14 cellular contexts compared by ENCODE assay signal in genomic region chr5:35804201-35804653, GRCh38. TPM values are rescaled to one million over a fixed set of nuclear protein-coding genes. Genes with fewer than 3 reads are reported as not detected.
DNase-seq lines count a peak whose midpoint lies in the region; ATAC-seq and TF ChIP-seq lines count a peak whose summit lies in the region.
"Had no signal": no experiment of that assay in that cellular context is flagged by ENCODE, and none has a peak within 500 bp of the region (broad histone marks: within the 10 kb centered on the region; RNA-seq: fewer than 3 reads in every experiment).

No MANE protein-coding gene starts in this region.

- H3K4me1 ChIP-seq in sigmoid colon, result peaks cover 0 to 4% (median 0%) of the 10 kb centered on the region in 4 donors
- H3K4me1 ChIP-seq: parathyroid adenoma had no signal

- H3K27ac Mint-ChIP-seq in naive thymus-derived CD8-positive, alpha-beta T cell, result peak overlapping the region; percentile 51 to 94 (median 82)
- H3K27ac Mint-ChIP-seq in stimulated activated memory B cell treated with anti-CD40 and anti-IgM and Interleukin-4, amounts not matched to agents 10 μg/mL and 1 μg/mL and 100 μg/mL, for 72 hours, result no peak overlapping the region
- H3K27ac Mint-ChIP-seq: endodermal cell, mesothelial cell of epicardium had no signal

- H3K27ac ChIP-seq in VCaP (peak overlapping the region; percentile 52), sigmoid colon (no peak overlapping the region)
- H3K27ac ChIP-seq: parathyroid adenoma, transverse colon had no signal

- TF ChIP-seq CTCF in VCaP (conservative IDR thresholded peaks at IDR 0.05) (no peak), sigmoid colon (IDR thresholded peaks at IDR 0.05) (no peak)

- peaks cover 39 to 67% (median 64%) of the 10 kb centered on the region in 4 donors for H3K4me1 Mint-ChIP-seq in naive thymus-derived CD8-positive, alpha-beta T cell
- no peaks in the 10 kb centered on the region for H3K4me1 Mint-ChIP-seq in stimulated activated memory B cell treated with anti-CD40 and anti-IgM and Interleukin-4, amounts not matched to agents 10 μg/mL and 1 μg/mL and 100 μg/mL, for 72 hours
- H3K4me1 Mint-ChIP-seq: mesothelial cell of epicardium had no signal

- ATAC-seq in naive thymus-derived CD8-positive, alpha-beta T cell, result peak; percentile 40 to 50
- ATAC-seq in stimulated activated memory B cell treated with anti-CD40 and anti-IgM and Interleukin-4, amounts not matched to agents 10 μg/mL and 1 μg/mL and 100 μg/mL, for 72 hours, result no peak

- H3K9me3 Mint-ChIP-seq in naive thymus-derived CD8-positive, alpha-beta T cell, result no peaks in the 10 kb centered on the region
- no peaks in the 10 kb centered on the region for H3K9me3 Mint-ChIP-seq in stimulated activated memory B cell treated with anti-CD40 and anti-IgM and Interleukin-4, amounts not matched to agents 10 μg/mL and 1 μg/mL and 100 μg/mL, for 72 hours
- H3K9me3 Mint-ChIP-seq: endodermal cell, immature natural killer cell, mesothelial cell of epicardium had no signal

- peak overlapping the region in 8 of 10 donors; percentile 15 to 77 (median 44) for H3K4me3 Mint-ChIP-seq in naive thymus-derived CD8-positive, alpha-beta T cell
- no peak overlapping the region for H3K4me3 Mint-ChIP-seq in stimulated activated memory B cell treated with anti-CD40 and anti-IgM and Interleukin-4, amounts not matched to agents 10 μg/mL and 1 μg/mL and 100 μg/mL, for 72 hours
- H3K4me3 Mint-ChIP-seq: endodermal cell, immature natural killer cell, mesothelial cell of epicardium had no signal

- TF ChIP-seq EP300 in sigmoid colon (IDR thresholded peaks at IDR 0.05), result no peak

- H3K27me3 Mint-ChIP-seq in naive thymus-derived CD8-positive, alpha-beta T cell, result no peaks in the 10 kb centered on the region
- no peaks in the 10 kb centered on the region for H3K27me3 Mint-ChIP-seq in stimulated activated memory B cell treated with anti-CD40 and anti-IgM and Interleukin-4, amounts not matched to agents 10 μg/mL and 1 μg/mL and 100 μg/mL, for 72 hours

- intact Hi-C loops in sigmoid colon (cut with DNase I), result no loop called here

- H3K9me3 ChIP-seq in sigmoid colon, result no peaks in the 10 kb centered on the region
- H3K9me3 ChIP-seq: transverse colon had no signal

- no peaks in the 10 kb centered on the region for H3K36me3 ChIP-seq in sigmoid colon
- H3K36me3 ChIP-seq: transverse colon had no signal

- WGBS in sigmoid colon, 2 donors, result 32 to 47% methylated on average over 1 of the region's 1 CpG

- H3K4me3 ChIP-seq in sigmoid colon, result no peak overlapping the region
- H3K4me3 ChIP-seq: transverse colon had no signal

- no peaks in the 10 kb centered on the region for H3K27me3 ChIP-seq in sigmoid colon
- H3K27me3 ChIP-seq: transverse colon had no signal

- DNase-seq in NCI-H748 (lab: John Stamatoyannopoulos, UW; ENCODE audit: unreplicated experiment), result peak; percentile 77
- no peak for DNase-seq in NCI-H748 treated with DMSO at 0.1 percent for 48 hours (lab: John Stamatoyannopoulos, UW)
- peak; percentile 58 for DNase-seq in DMS79 treated with DMSO at 0.1 percent for 48 hours (lab: John Stamatoyannopoulos, UW)
- DNase-seq in naive thymus-derived CD8-positive, alpha-beta T cell, result no peak
- no peak for DNase-seq in HT-29 (ENCODE audit: low spot score)
- DNase-seq in sigmoid colon, result no peak
- DNase-seq: DMS 273 treated with DMSO at 0.1 percent for 48 hours, endodermal cell, immature natural killer cell, transverse colon had no signal

- POLR2A ChIA-PET in naive thymus-derived CD8-positive, alpha-beta T cell (lab: Charles Lee), result interaction anchor here (0.5 to 4.4 kb wide), 17 partner anchors 9 to 1610 kb away, joined by 3 to 24 read pairs (median 6); no protein-coding TSS in a partner anchor

- no peak for TF ChIP-seq POLR2A in sigmoid colon (IDR thresholded peaks at IDR 0.05)

- H3K36me3 Mint-ChIP-seq in naive thymus-derived CD8-positive, alpha-beta T cell, result peaks cover 0 to 2% (median 0%) of the 10 kb centered on the region in 3 donors
- no peaks in the 10 kb centered on the region for H3K36me3 Mint-ChIP-seq in stimulated activated memory B cell treated with anti-CD40 and anti-IgM and Interleukin-4, amounts not matched to agents 10 μg/mL and 1 μg/mL and 100 μg/mL, for 72 hours
- H3K36me3 Mint-ChIP-seq: mesothelial cell of epicardium had no signal

RNA-seq across cellular contexts. Expression of gene IL7R, which starts 52.5 kb away (rescaled TPM):
- total RNA-seq in naive thymus-derived CD8-positive, alpha-beta T cell, result 1,000 to 10,000 TPM; 1,319 to 1,437 TPM
- polyA plus RNA-seq in naive thymus-derived CD8-positive, alpha-beta T cell, result 100 to 1,000 TPM; 569 to 668 (median 661) TPM
- not detected in 2 replicates for total RNA-seq in HT-29 (2014; rRNA removed; shearing (Covaris generic))
- total RNA-seq in sigmoid colon, result 1 to 10 TPM; 2.1 to 4.7 (median 3.9) TPM
- 10 to 100 TPM in 1 of 3 donors, 1 to 10 TPM in 2; 1.4 to 65.8 (median 1.8) TPM for polyA plus RNA-seq in sigmoid colon

Comparison
In these comparisons a context has a peak if more than half of its experiments do, and no peak if none do; other contexts are left out.
1. DNase-seq: peak in NCI-H748 (single experiment) and DMS79 treated with DMSO at 0.1 percent for 48 hours (single experiment); none in NCI-H748 treated with DMSO at 0.1 percent for 48 hours (single experiment), naive thymus-derived CD8-positive, alpha-beta T cell (0 of 10), HT-29 (single experiment) and sigmoid colon (single experiment).
2. RNA of gene IL7R, which starts 52.5 kb away (total RNA-seq): 1,319 to 1,437 TPM in naive thymus-derived CD8-positive, alpha-beta T cell; 2.1 to 4.7 TPM in sigmoid colon and not detected in HT-29; every median in the first group is over 100 times any median in the second.